In the genomic region with DNA sequence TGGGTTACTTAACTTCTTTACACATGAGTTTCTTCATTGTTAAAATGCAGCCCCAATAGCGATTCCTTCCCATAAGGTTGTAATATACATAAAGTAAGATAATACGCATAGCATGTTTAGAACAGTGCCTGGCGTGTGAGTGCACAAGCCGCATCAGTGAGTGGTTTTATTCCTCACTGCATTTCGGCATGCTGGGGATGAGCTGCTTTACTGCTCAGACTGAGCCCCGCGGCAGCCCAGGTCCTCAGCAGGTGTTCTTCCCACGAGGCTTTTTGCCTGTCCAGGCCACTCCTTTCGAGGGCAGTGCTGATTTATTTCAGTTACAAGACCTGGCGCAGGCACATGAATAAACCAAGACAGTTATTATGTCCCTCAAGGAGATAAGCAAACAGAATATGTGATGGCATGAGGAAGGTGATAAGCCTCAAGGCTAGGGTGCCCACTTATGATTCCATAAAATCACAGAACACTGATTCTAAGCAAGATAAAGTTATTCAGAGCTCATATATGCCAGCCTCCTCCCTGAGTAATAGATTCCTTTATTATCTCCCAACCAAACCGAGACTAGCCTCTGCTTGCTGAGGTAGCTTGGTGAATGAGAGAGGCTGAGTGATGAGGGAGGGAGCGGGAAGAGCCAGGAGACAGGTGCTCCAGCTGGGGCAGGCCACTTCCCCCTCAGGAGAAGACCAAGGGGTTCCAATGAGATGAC, we compare ENCODE assay signal across 28 cellular contexts.
"Had no signal": no experiment of that assay in that cellular context is flagged by ENCODE, and none has a peak within 500 bp of the region (broad histone marks: within the 10 kb centered on the region; RNA-seq: fewer than 3 reads in every experiment).

No MANE protein-coding gene starts in this region.

- H3K36me3 ChIP-seq: left ventricle myocardium inferior, pancreas, transverse colon, uterus had no signal

- H3K4me1 Mint-ChIP-seq: activated CD4-positive, alpha-beta memory T cell treated with anti-CD3 and anti-CD28 coated beads, Interleukin-2, amount 10 ng/mL, durations not matched to agents 7 days and 5 days; activated CD4-positive, alpha-beta T cell treated with anti-CD3 and anti-CD28 coated beads, Interleukin-2, amount 10 ng/mL, durations not matched to agents 7 days and 5 days; activated naive CD4-positive, alpha-beta T cell treated with anti-CD3 and anti-CD28 coated beads, Interleukin-2, amount 50 U/mL, for 24 hours; activated naive CD8-positive, alpha-beta T cell treated with anti-CD3 and anti-CD28 coated beads, Interleukin-2, amount 50 U/mL, for 24 hours; immature natural killer cell; naive thymus-derived CD4-positive, alpha-beta T cell had no signal

- H3K27ac ChIP-seq: left ventricle myocardium inferior, pancreas, psoas muscle, testis, transverse colon, uterus, VCaP had no signal

- H3K4me3 Mint-ChIP-seq: activated CD4-positive, alpha-beta memory T cell treated with anti-CD3 and anti-CD28 coated beads, Interleukin-2, amount 10 ng/mL, durations not matched to agents 7 days and 5 days; activated CD4-positive, alpha-beta T cell treated with anti-CD3 and anti-CD28 coated beads, Interleukin-2, amount 10 ng/mL, durations not matched to agents 7 days and 5 days; activated naive CD4-positive, alpha-beta T cell treated with anti-CD3 and anti-CD28 coated beads, Interleukin-2, amount 50 U/mL, for 24 hours; activated naive CD8-positive, alpha-beta T cell treated with anti-CD3 and anti-CD28 coated beads, Interleukin-2, amount 50 U/mL, for 24 hours; effector memory CD8-positive, alpha-beta T cell; immature natural killer cell; naive thymus-derived CD4-positive, alpha-beta T cell; T-helper 2 cell treated with Interferon-gamma antibody and Interleukin-4, amounts not matched to agents 5 μg/mL and 100 μg/mL, for 36 hours had no signal

- H3K27ac Mint-ChIP-seq: activated CD4-positive, alpha-beta memory T cell treated with anti-CD3 and anti-CD28 coated beads, Interleukin-2, amount 10 ng/mL, durations not matched to agents 7 days and 5 days; activated CD4-positive, alpha-beta T cell treated with anti-CD3 and anti-CD28 coated beads, Interleukin-2, amount 10 ng/mL, durations not matched to agents 7 days and 5 days; activated naive CD4-positive, alpha-beta T cell treated with anti-CD3 and anti-CD28 coated beads, Interleukin-2, amount 50 U/mL, for 24 hours; activated naive CD8-positive, alpha-beta T cell treated with anti-CD3 and anti-CD28 coated beads, Interleukin-2, amount 50 U/mL, for 24 hours; activated T-helper 2 cell treated with anti-CD3 and anti-CD28 coated beads, Interferon-gamma antibody, Interleukin-2, Interleukin-4, amounts not matched to agents 10 μg/mL and 5 μg/mL and 100 μg/mL, durations not matched to agents 14 hours and 24 hours and 36 hours; effector memory CD8-positive, alpha-beta T cell; immature natural killer cell; naive thymus-derived CD4-positive, alpha-beta T cell; T-helper 2 cell treated with Interferon-gamma antibody and Interleukin-4, amounts not matched to agents 5 μg/mL and 100 μg/mL, for 36 hours had no signal

- H3K9me3 Mint-ChIP-seq: activated CD4-positive, alpha-beta memory T cell treated with anti-CD3 and anti-CD28 coated beads, Interleukin-2, amount 10 ng/mL, durations not matched to agents 7 days and 5 days; activated CD4-positive, alpha-beta T cell treated with anti-CD3 and anti-CD28 coated beads, Interleukin-2, amount 10 ng/mL, durations not matched to agents 7 days and 5 days; activated naive CD4-positive, alpha-beta T cell treated with anti-CD3 and anti-CD28 coated beads, Interleukin-2, amount 50 U/mL, for 24 hours; activated naive CD8-positive, alpha-beta T cell treated with anti-CD3 and anti-CD28 coated beads, Interleukin-2, amount 50 U/mL, for 24 hours; activated T-helper 2 cell treated with anti-CD3 and anti-CD28 coated beads, Interferon-gamma antibody, Interleukin-2, Interleukin-4, amounts not matched to agents 10 μg/mL and 5 μg/mL and 100 μg/mL, durations not matched to agents 14 hours and 24 hours and 36 hours; effector memory CD8-positive, alpha-beta T cell; naive thymus-derived CD4-positive, alpha-beta T cell; T-helper 2 cell treated with Interferon-gamma antibody and Interleukin-4, amounts not matched to agents 5 μg/mL and 100 μg/mL, for 36 hours had no signal

- H3K4me1 ChIP-seq: pancreas, psoas muscle, testis, transverse colon, uterus had no signal

- H3K36me3 Mint-ChIP-seq: activated naive CD4-positive, alpha-beta T cell treated with anti-CD3 and anti-CD28 coated beads, Interleukin-2, amount 50 U/mL, for 24 hours; immature natural killer cell; naive thymus-derived CD4-positive, alpha-beta T cell had no signal

- H3K4me3 ChIP-seq: left ventricle myocardium inferior, pancreas, psoas muscle, testis, transverse colon, uterus had no signal

- H3K27me3 ChIP-seq: pancreas, testis, transverse colon, uterus had no signal

- H3K9me3 ChIP-seq: left ventricle myocardium inferior, pancreas, psoas muscle, testis, transverse colon, uterus had no signal

- ATAC-seq: activated naive CD8-positive, alpha-beta T cell treated with anti-CD3 and anti-CD28 coated beads, Interleukin-2, amount 50 U/mL, for 24 hours; effector memory CD8-positive, alpha-beta T cell; naive thymus-derived CD4-positive, alpha-beta T cell had no signal

- DNase-seq: activated CD4-positive, alpha-beta memory T cell treated with anti-CD3 and anti-CD28 coated beads, Interleukin-2, amount 10 ng/mL, durations not matched to agents 7 days and 5 days; activated CD4-positive, alpha-beta T cell treated with anti-CD3 and anti-CD28 coated beads for 1 hour; activated CD4-positive, alpha-beta T cell treated with anti-CD3 and anti-CD28 coated beads, Interleukin-2, amount 10 ng/mL, durations not matched to agents 7 days and 5 days; activated naive CD8-positive, alpha-beta T cell treated with anti-CD3 and anti-CD28 coated beads, Interleukin-2, amount 50 U/mL, for 24 hours; activated T-cell treated with anti-CD3 and anti-CD28 coated beads, Interleukin-2, amount 50 U/mL, for 48 hours; amygdala; caudate nucleus; cortex of kidney; effector memory CD8-positive, alpha-beta T cell; head of caudate nucleus; hypothalamus; immature natural killer cell; left ventricle myocardium inferior; naive thymus-derived CD4-positive, alpha-beta T cell; nucleus accumbens; pancreas; psoas muscle; stimulated activated CD4-positive, alpha-beta T cell treated with anti-CD3 and anti-CD28 coated beads, Interleukin-15, amount 100 ng/mL, for 24 hours; stimulated activated CD4-positive, alpha-beta T cell treated with anti-CD3 and anti-CD28 coated beads, Interleukin-2, amount 100 ng/mL, for 24 hours; stimulated activated naive CD4-positive, alpha-beta T cell treated with Interleukin-2 at 50 U/mL for 16 hours; T-helper 1 cell; testis; transverse colon; uterus had no signal
